ENCODE assay signal across 10 cellular contexts in the genomic region with DNA sequence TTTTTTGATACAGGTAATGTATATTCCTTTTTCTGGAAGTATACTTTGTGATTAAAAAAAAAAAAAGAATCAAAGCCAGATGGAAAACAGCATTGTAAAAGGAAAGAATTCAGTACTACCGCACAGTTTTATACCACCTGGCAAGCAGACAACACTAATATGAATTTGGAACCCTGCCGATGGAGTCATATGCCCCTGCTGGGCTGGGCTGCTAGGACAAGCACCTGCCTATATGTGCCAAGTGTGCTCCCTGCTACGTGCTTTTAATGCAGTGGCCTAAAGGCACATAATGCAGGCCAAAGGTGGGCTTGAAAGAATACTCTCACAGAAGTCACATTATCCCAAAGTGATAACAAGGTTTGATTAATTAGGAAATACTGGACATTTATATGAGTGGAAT. TPM values are rescaled to one million over a fixed set of nuclear protein-coding genes. Genes with fewer than 3 reads are reported as not detected.
DNase-seq lines count a peak whose midpoint lies in the region; ATAC-seq, FAIRE-seq and TF ChIP-seq lines count a peak whose summit lies in the region.
"Had no signal": no experiment of that assay in that cellular context is flagged by ENCODE, and none has a peak within 500 bp of the region (broad histone marks: within the 10 kb centered on the region; RNA-seq: fewer than 3 reads in every experiment).

No MANE protein-coding gene starts in this region.

- H3K27me3 ChIP-seq in bronchial epithelial cell (ENCODE audit: control insufficient read depth, insufficient read depth, low read length): no peaks in the 10 kb centered on the region
- H3K27me3 ChIP-seq: vagina had no signal

- TF ChIP-seq CTCF in bronchial epithelial cell (IDR thresholded peaks at IDR 0.05; ENCODE audit: insufficient read depth, low read length, severe bottlenecking) (peak; percentile 21), D721Med (IDR thresholded peaks at IDR 0.05; ENCODE audit: insufficient read depth, missing control alignments) (no peak)

- DNase-seq in NCI-H748 (lab: John Stamatoyannopoulos, UW; ENCODE audit: unreplicated experiment) (peak; percentile 24), NCI-H748 treated with DMSO at 0.1 percent for 48 hours (lab: John Stamatoyannopoulos, UW) (no peak), NCI-H2171 treated with DMSO at 0.1 percent for 48 hours (lab: John Stamatoyannopoulos, UW) (peak; percentile 84), bronchial epithelial cell (ENCODE audit: low read depth) (peak; percentile 20), stromal cell of bone marrow (ENCODE audit: low read depth) (peak; percentile 24), D721Med (ENCODE audit: insufficient read length, low spot score) (no peak)
- DNase-seq in activated naive CD4-positive, alpha-beta T cell treated with Interleukin-2 at 50 U/mL for 16 hours: no peak
- DNase-seq: stimulated activated CD4-positive, alpha-beta T cell treated with anti-CD3 and anti-CD28 coated beads, Interleukin-1b, Interleukin-23, amount 100 ng/mL, for 48 hours had no signal

- H3K36me3 ChIP-seq in bronchial epithelial cell (ENCODE audit: control insufficient read depth, insufficient read depth, low read length): no peaks in the 10 kb centered on the region
- H3K36me3 ChIP-seq: vagina had no signal

- H3K4me3 ChIP-seq in bronchial epithelial cell (ENCODE audit: low read depth, low read length): no peak overlapping the region
- H3K4me3 ChIP-seq: vagina had no signal

- FAIRE-seq in bronchial epithelial cell (lab: Jason Lieb, UNC) (no peak), D721Med (lab: Jason Lieb, UNC) (no peak)

- ATAC-seq in HG02571 (IDR thresholded peaks at IDR 0.05; ENCODE audit: unreplicated experiment): no peak

RNA-seq across cellular contexts. Expression of gene WAC, which starts 29.8 kb away (rescaled TPM):
- total RNA-seq in bronchial epithelial cell: 36.6 and 56.5 TPM in 2 replicates

Comparison
In these comparisons a context has a peak if more than half of its experiments do, and no peak if none do; other contexts are left out.
1. DNase-seq: peak in NCI-H748 (single experiment), NCI-H2171 treated with DMSO at 0.1 percent for 48 hours (single experiment), bronchial epithelial cell (single experiment) and stromal cell of bone marrow (single experiment); none in NCI-H748 treated with DMSO at 0.1 percent for 48 hours (single experiment), activated naive CD4-positive, alpha-beta T cell treated with Interleukin-2 at 50 U/mL for 16 hours (single experiment) and D721Med (single experiment).